17 cellular contexts compared by ENCODE assay signal in the genomic region with DNA sequence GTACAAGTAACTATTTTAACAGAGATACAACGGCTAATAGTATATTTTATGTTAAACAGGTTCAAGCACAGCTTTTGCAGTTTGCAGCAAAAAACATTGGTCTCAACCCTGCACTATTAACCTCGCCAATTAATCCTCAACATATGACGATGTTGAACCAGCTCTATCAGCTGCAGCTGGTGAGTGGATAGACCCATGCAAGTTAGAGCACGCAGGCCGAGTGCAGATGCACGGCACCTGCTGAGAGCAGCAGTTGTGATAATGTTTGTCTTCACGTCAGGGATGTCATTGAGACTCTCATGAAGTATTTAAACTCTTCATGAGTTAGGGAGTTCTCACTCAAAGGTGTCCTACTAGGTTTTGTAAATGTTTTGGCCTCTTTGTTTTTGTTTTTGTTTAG. TPM values are rescaled to one million over a fixed set of nuclear protein-coding genes. Genes with fewer than 3 reads are reported as not detected.
DNase-seq lines count a peak whose midpoint lies in the region; TF ChIP-seq lines count a peak whose summit lies in the region.
"Had no signal": no experiment of that assay in that cellular context is flagged by ENCODE, and none has a peak within 500 bp of the region (broad histone marks: within the 10 kb centered on the region; RNA-seq: fewer than 3 reads in every experiment).

No MANE protein-coding gene starts in this region.

- H2BK5ac ChIP-seq in H9 (ENCODE audit: insufficient read length, low read length): no peak overlapping the region

- H3K4ac ChIP-seq in H9 (ENCODE audit: low read depth, low read length): no peak overlapping the region

- H3K27me3 Mint-ChIP-seq in H9 (ENCODE audit: low read depth): no peaks in the 10 kb centered on the region
- H3K27me3 Mint-ChIP-seq: memory B cell had no signal

- no peak for DNase-seq in cardiac muscle cell (ENCODE audit: low read depth in 1 of 2, low spot score in 1 of 2)
- DNase-seq in cardiac septum (ENCODE audit: low spot score): no peak
- peak; percentile 88 for DNase-seq in NCI-H510A treated with DMSO at 0.1 percent for 48 hours (lab: John Stamatoyannopoulos, UW)
- no peak for DNase-seq in esophagus muscularis mucosa (ENCODE audit: extremely low spot score)
- DNase-seq in NCI-H1048 (lab: John Stamatoyannopoulos, UW): no peak
- DNase-seq in SK-N-DZ (ENCODE audit: low spot score): no peak
- DNase-seq in dedifferentiated amniotic fluid mesenchymal stem cell (ENCODE audit: extremely low spot score): no peak
- no peak for DNase-seq in H9
- DNase-seq: activated CD4-positive, alpha-beta T cell treated with anti-CD3 and anti-CD28 coated beads for 4 hours; activated naive CD4-positive, alpha-beta T cell treated with anti-CD3 and anti-CD28 coated beads, Interleukin-2, amount 50 U/mL, for 16 hours; activated T-cell treated with anti-CD3 and anti-CD28 coated beads for 4 hours; brain microvascular endothelial cell; Caco-2; NCI-H524 treated with DMSO at 0.1 percent for 48 hours; stimulated activated CD4-positive, alpha-beta T cell treated with anti-CD3 and anti-CD28 coated beads, Interleukin-4, amount 100 ng/mL, for 4 hours; transverse colon had no signal

- H3K56ac ChIP-seq in H9 (ENCODE audit: insufficient read length, low read depth, low read length): no peak overlapping the region

- no peaks in the 10 kb centered on the region for H3K23me2 ChIP-seq in H9 (ENCODE audit: insufficient read length, low read depth, low read length, poor library complexity, severe bottlenecking)

- no peak overlapping the region for H2BK15ac ChIP-seq in H9 (ENCODE audit: low read depth, low read length)

- no peak overlapping the region for H3K23ac ChIP-seq in H9 (ENCODE audit: insufficient read length, low read depth, low read length)

- 88% methylated on average over 7 of the region's 7 CpGs for WGBS in esophagus muscularis mucosa
- no CpG with 5 or more reads among the region's 7 CpGs for WGBS in H9 (ENCODE audit: extremely low coverage, insufficient read length, low lambda C conversion rate)

- no peak overlapping the region for H3K4me2 ChIP-seq in H9 (ENCODE audit: insufficient read depth, insufficient read length, low read length)

- no peak overlapping the region for H4K91ac ChIP-seq in H9 (ENCODE audit: insufficient read length, low read depth, low read length)

- no peak overlapping the region for H3K27ac Mint-ChIP-seq in H9
- H3K27ac Mint-ChIP-seq: memory B cell had no signal

- H3K14ac ChIP-seq in H9 (ENCODE audit: insufficient read depth, low read length): no peak overlapping the region

- H2BK120ac ChIP-seq in H9 (ENCODE audit: low read depth, low read length, poor library complexity, severe bottlenecking): no peak overlapping the region

- H4K8ac ChIP-seq in H9 (replicated peaks; ENCODE audit: insufficient read length, low read depth, low read length): no peak overlapping the region

- no peaks in the 10 kb centered on the region for H4K20me1 ChIP-seq in H9 (ENCODE audit: control insufficient read depth, insufficient read depth, insufficient read length)

- H2BK12ac ChIP-seq in H9 (ENCODE audit: insufficient read length, low read depth, low read length): no peak overlapping the region

- no peak for TF ChIP-seq POLR2A in esophagus muscularis mucosa (IDR thresholded peaks at IDR 0.05; ENCODE audit: low read depth)

- intact Hi-C loops in cardiac septum (cut with DNase I): no loop called here
- intact Hi-C loops in esophagus muscularis mucosa (cut with DNase I): no loop called here

- H3K4me1 Mint-ChIP-seq in H9: no peaks in the 10 kb centered on the region

- H3K9me3 Mint-ChIP-seq in H9: no peaks in the 10 kb centered on the region
- H3K9me3 Mint-ChIP-seq: memory B cell had no signal

- TF ChIP-seq EP300 in esophagus muscularis mucosa (IDR thresholded peaks at IDR 0.05): no peak

- H3K79me2 ChIP-seq in H9 (ENCODE audit: insufficient read depth, low read length): no peaks in the 10 kb centered on the region; the same call in 1 of the 2 replicates

- H3T11ph ChIP-seq in H9 (ENCODE audit: low read length): no peak overlapping the region

- H3K4me3 ChIP-seq in cardiac muscle cell (no peak overlapping the region), esophagus muscularis mucosa (no peak overlapping the region)
- H3K4me3 ChIP-seq: transverse colon had no signal

- H3K27ac ChIP-seq in cardiac muscle cell (peak overlapping the region; percentile 95), esophagus muscularis mucosa (replicated peaks in 1 of 4) (peak overlapping the region in 3 of 4 donors; percentile 12 to 33 (median 32)), H9 (ENCODE audit: insufficient read length, low read depth, low read length) (no peak overlapping the region)
- H3K27ac ChIP-seq: brain microvascular endothelial cell, transverse colon had no signal

- no peak overlapping the region for H3K9ac ChIP-seq in H9 (ENCODE audit: extremely low read depth, insufficient read length, low read length)

- no peak overlapping the region for H3K18ac ChIP-seq in H9 (ENCODE audit: insufficient read length, low read depth, low read length)

- no peak overlapping the region for H2AFZ ChIP-seq in H9 (ENCODE audit: low read length)

- no peak overlapping the region for H2AK5ac ChIP-seq in H9 (ENCODE audit: insufficient read length, low read length)

- peaks cover 30 to 57% (median 44%) of the 10 kb centered on the region in 3 experiments; a peak in 6 of 7 replicates for H3K36me3 Mint-ChIP-seq in H9 (ENCODE audit: insufficient read depth in 1 of 3, low read depth in 3 of 3)

- H3K4me1 ChIP-seq in cardiac muscle cell (ENCODE audit: low read depth): peaks cover 17% of the 10 kb centered on the region
- H3K4me1 ChIP-seq in esophagus muscularis mucosa: peaks cover 0 to 15% (median 6%) of the 10 kb centered on the region in 4 donors
- H3K4me1 ChIP-seq in H9 (ENCODE audit: insufficient read depth, low read length): no peaks in the 10 kb centered on the region
- H3K4me1 ChIP-seq: Caco-2, transverse colon had no signal

- H2BK20ac ChIP-seq in H9 (ENCODE audit: low read depth, low read length, poor library complexity, severe bottlenecking): no peak overlapping the region

- no peak for TF ChIP-seq CTCF in cardiac muscle cell (IDR thresholded peaks at IDR 0.05; ENCODE audit: low read depth, low read length)
- no peak for TF ChIP-seq CTCF in esophagus muscularis mucosa (IDR thresholded peaks at IDR 0.05)
- TF ChIP-seq CTCF in H9 (conservative IDR thresholded peaks at IDR 0.05): no peak

- H3K36me3 ChIP-seq in cardiac muscle cell (peaks cover 53% of the 10 kb centered on the region), esophagus muscularis mucosa (peaks cover 61 to 100% (median 78%) of the 10 kb centered on the region in 4 donors)
- H3K36me3 ChIP-seq: brain microvascular endothelial cell had no signal

- H3K4me3 Mint-ChIP-seq in H9: no peak overlapping the region
- H3K4me3 Mint-ChIP-seq: memory B cell had no signal

- H4K5ac ChIP-seq in H9 (ENCODE audit: insufficient read length, low read depth, low read length): no peak overlapping the region

- H3K9me3 ChIP-seq in cardiac muscle cell (ENCODE audit: low read depth) (no peaks in the 10 kb centered on the region), esophagus muscularis mucosa (no peaks in the 10 kb centered on the region), H9 (ENCODE audit: control insufficient read depth, low read depth, low read length) (no peaks in the 10 kb centered on the region)
- H3K9me3 ChIP-seq: Caco-2, transverse colon had no signal

- no peaks in the 10 kb centered on the region for H3K79me1 ChIP-seq in H9 (ENCODE audit: insufficient read depth, low read depth, low read length, poor library complexity, severe bottlenecking)

- H3K27me3 ChIP-seq in cardiac muscle cell (no peaks in the 10 kb centered on the region), esophagus muscularis mucosa (no peaks in the 10 kb centered on the region), H9 (ENCODE audit: insufficient read depth, low read length) (no peaks in the 10 kb centered on the region)
- H3K27me3 ChIP-seq: brain microvascular endothelial cell, transverse colon had no signal

RNA-seq across cellular contexts. Expression of gene TMC6, which starts 45.6 kb away (rescaled TPM):
- total RNA-seq in cardiac muscle cell: 83.0 and 144 TPM in 2 replicates
- polyA plus RNA-seq in cardiac muscle cell: 85.4 and 128 TPM in 2 replicates
- total RNA-seq in cardiac septum: 80.1 TPM
- total RNA-seq in esophagus muscularis mucosa: 10 to 100 TPM; 14.4 to 21.4 (median 18.5) TPM
- polyA plus RNA-seq in SK-N-DZ (2014; cell fraction: cytosol; rRNA removed): 0.97 and 1.2 TPM in 2 replicates
- 4.7 and 9.8 TPM in 2 replicates for polyA plus RNA-seq in SK-N-DZ (2014; cell fraction: nucleus; rRNA removed)
- 85.7 and 86.8 TPM in 2 replicates for total RNA-seq in H9 (2021)

RNA-seq across cellular contexts. Expression of gene TMC8, which starts 47.6 kb away (rescaled TPM):
- total RNA-seq in cardiac muscle cell (0.42 and 1.1 TPM in 2 replicates), cardiac septum (2.2 TPM), esophagus muscularis mucosa (1 to 10 TPM; 1.3 to 5.3 (median 2.3) TPM), H9 (2021) (1.0 and 1.9 TPM in 2 replicates)
- polyA plus RNA-seq in cardiac muscle cell: 1.8 and 3.1 TPM in 2 replicates
- 0.06 TPM in 1 of 2 replicates, not detected in the other for polyA plus RNA-seq in SK-N-DZ (2014; cell fraction: cytosol; rRNA removed)
- polyA plus RNA-seq in SK-N-DZ (2014; cell fraction: nucleus; rRNA removed): not detected in 2 replicates
- total RNA-seq: Caco-2 had no signal
